8 cellular contexts compared by ENCODE assay signal in genomic region chr12:95943231-95943842, GRCh38. TPM values are rescaled to one million over a fixed set of nuclear protein-coding genes. Genes with fewer than 3 reads are reported as not detected.
DNase-seq lines count a peak whose midpoint lies in the region; ATAC-seq lines count a peak whose summit lies in the region.

TSS of gene AMDHD1 (plus strand) at chr12:95943331. CDS start at chr12:95943399, 68 bp downstream.

- peak within 1 kb of the TSS; percentile 71 for H3K27ac ChIP-seq in effector memory CD4-positive, alpha-beta T cell (ENCODE audit: insufficient read depth, low read length, poor library complexity, severe bottlenecking)

- no peaks in the 10 kb centered on the region for H3K27me3 ChIP-seq in effector memory CD4-positive, alpha-beta T cell (replicated peaks; ENCODE audit: control insufficient read depth, insufficient read depth, low read length, poor library complexity, severe bottlenecking)

- no peaks in the 10 kb centered on the region for H3K9me3 ChIP-seq in effector memory CD4-positive, alpha-beta T cell (ENCODE audit: control insufficient read depth, low read length)

- DNase-seq in NCI-H524 (lab: John Stamatoyannopoulos, UW) = peak; percentile 60 to 61
- no peak for DNase-seq in NCI-H524 treated with DMSO at 0.1 percent for 48 hours (lab: John Stamatoyannopoulos, UW)
- DNase-seq in NCI-H2196 (lab: John Stamatoyannopoulos, UW; ENCODE audit: unreplicated experiment) = peak; percentile 46
- peak; percentile 62 to 68 for DNase-seq in activated CD4-positive, alpha-beta T cell treated with anti-CD3 and anti-CD28 coated beads, Interleukin-2, amount 50 U/mL, for 48 hours
- DNase-seq in effector memory CD4-positive, alpha-beta T cell = peak; percentile 26 to 39 (median 35)
- DNase-seq in mesenteric fat pad (ENCODE audit: low spot score) = peak; percentile 90
- peak; percentile 36 to 37 for DNase-seq in stimulated activated CD8-positive, alpha-beta memory T cell treated with anti-CD3 and anti-CD28 coated beads, Interleukin-2, amount 100 ng/mL, for 48 hours (ENCODE audit: low read depth in 2 of 2)

- H3K4me1 ChIP-seq in effector memory CD4-positive, alpha-beta T cell (ENCODE audit: control insufficient read depth, insufficient read depth, low read length, poor library complexity, severe bottlenecking) = peaks cover 6% of the 10 kb centered on the region

- H3K36me3 ChIP-seq in effector memory CD4-positive, alpha-beta T cell (ENCODE audit: control insufficient read depth, insufficient read depth, low read length) = no peaks in the 10 kb centered on the region

- H3K4me3 ChIP-seq in effector memory CD4-positive, alpha-beta T cell (ENCODE audit: insufficient read depth, low read depth, low read length, poor library complexity, severe bottlenecking) = peak within 1 kb of the TSS; percentile 93

- ATAC-seq in HG02852 (IDR thresholded peaks at IDR 0.05; ENCODE audit: unreplicated experiment) = peak; percentile 57

RNA-seq across cellular contexts. Expression of gene AMDHD1, which starts in this region (rescaled TPM):
- 0.42 TPM for total RNA-seq in mesenteric fat pad

Comparison
In these comparisons a context has a peak if more than half of its experiments do, and no peak if none do; other contexts are left out.
1. Peak in DNase-seq in mesenteric fat pad; RNA of the gene not detected or under 1 TPM.